10 cellular contexts compared by ENCODE assay signal in genomic region chr22:45290410-45290936, GRCh38. TPM values are rescaled to one million over a fixed set of nuclear protein-coding genes. Genes with fewer than 3 reads are reported as not detected.
A peak's percentile ranks its signal among the peaks of the same experiment; 100 is the strongest.
DNase-seq lines count a peak whose midpoint lies in the region; ATAC-seq and TF ChIP-seq lines count a peak whose summit lies in the region.
"Had no signal": no experiment of that assay in that cellular context is flagged by ENCODE, and none has a peak within 500 bp of the region (broad histone marks: within the 10 kb centered on the region; RNA-seq: fewer than 3 reads in every experiment).

No MANE protein-coding gene starts in this region.

- H3K27me3 Mint-ChIP-seq in activated CD4-positive, alpha-beta T cell treated with anti-CD3 and anti-CD28 coated beads for 36 hours: peaks cover 3% of the 10 kb centered on the region

- CTCF ChIA-PET in activated CD4-positive, alpha-beta T cell treated with anti-CD3 and anti-CD28 coated beads for 36 hours (lab: Charles Lee): no interaction called here

- TF ChIP-seq POLR2A in Peyer's patch (IDR thresholded peaks at IDR 0.05): peak in 1 of 2 donors; percentile 38
- no peak for TF ChIP-seq POLR2A in uterus (IDR thresholded peaks at IDR 0.05)

- H3K4me3 ChIP-seq in Peyer's patch (no peak overlapping the region), cardiac muscle cell (no peak overlapping the region), uterus (no peak overlapping the region)

- H3K4me1 ChIP-seq in Peyer's patch (peaks cover 0 to 15% (median 0%) of the 10 kb centered on the region in 4 donors), cardiac muscle cell (ENCODE audit: low read depth) (no peaks in the 10 kb centered on the region), uterus (no peaks in the 10 kb centered on the region)

- H3K27me3 ChIP-seq in Peyer's patch: no peaks in the 10 kb centered on the region
- no peaks in the 10 kb centered on the region for H3K27me3 ChIP-seq in cardiac muscle cell
- no peaks in the 10 kb centered on the region for H3K27me3 ChIP-seq in uterus

- H3K27ac ChIP-seq in Peyer's patch: no peak overlapping the region
- H3K27ac ChIP-seq in cardiac muscle cell: no peak overlapping the region
- H3K27ac ChIP-seq in uterus: no peak overlapping the region

- TF ChIP-seq CTCF in Peyer's patch (IDR thresholded peaks at IDR 0.05) (no peak), cardiac muscle cell (IDR thresholded peaks at IDR 0.05; ENCODE audit: low read depth, low read length) (no peak), uterus (IDR thresholded peaks at IDR 0.05) (no peak)

- no peaks in the 10 kb centered on the region for H3K9me3 ChIP-seq in Peyer's patch
- H3K9me3 ChIP-seq in cardiac muscle cell (ENCODE audit: low read depth): no peaks in the 10 kb centered on the region
- H3K9me3 ChIP-seq in uterus: no peaks in the 10 kb centered on the region

- ATAC-seq in activated CD4-positive, alpha-beta T cell treated with anti-CD3 and anti-CD28 coated beads for 36 hours: peak; percentile 12

- no peak for DNase-seq in activated CD4-positive, alpha-beta T cell treated with anti-CD3 and anti-CD28 coated beads for 36 hours
- no peak for DNase-seq in activated CD4-positive, alpha-beta T cell treated with anti-CD3 and anti-CD28 coated beads, Interleukin-2, amount 50 U/mL, for 4 hours
- DNase-seq in Peyer's patch (peak in 2 of 3 donors; percentile 74 to 75), cardiac muscle cell (ENCODE audit: low read depth in 1 of 2, low spot score in 1 of 2) (peak; percentile 35 to 55), stromal cell of bone marrow (ENCODE audit: low read depth) (peak; percentile 73), uterus (no peak), cerebellar cortex (ENCODE audit: low spot score) (no peak), KG1 (lab: John Stamatoyannopoulos, UW) (no peak)
- DNase-seq: CD4-positive, CD25-positive, alpha-beta regulatory T cell had no signal

- H3K36me3 Mint-ChIP-seq in activated CD4-positive, alpha-beta T cell treated with anti-CD3 and anti-CD28 coated beads for 36 hours (ENCODE audit: low read depth): no peaks in the 10 kb centered on the region
- H3K36me3 Mint-ChIP-seq: CD4-positive, CD25-positive, alpha-beta regulatory T cell had no signal

- no peak overlapping the region for H3K4me3 Mint-ChIP-seq in activated CD4-positive, alpha-beta T cell treated with anti-CD3 and anti-CD28 coated beads for 36 hours
- H3K4me3 Mint-ChIP-seq: CD4-positive, CD25-positive, alpha-beta regulatory T cell had no signal

- intact Hi-C loops in activated CD4-positive, alpha-beta T cell treated with anti-CD3 and anti-CD28 coated beads for 36 hours (cut with DNase I, micrococcal nuclease): no loop called here
- intact Hi-C loops in uterus (cut with DNase I; ENCODE audit: low total_unique reads): no loop called here

- H3K9me3 Mint-ChIP-seq in activated CD4-positive, alpha-beta T cell treated with anti-CD3 and anti-CD28 coated beads for 36 hours (ENCODE audit: low read depth): no peaks in the 10 kb centered on the region
- H3K9me3 Mint-ChIP-seq: CD4-positive, CD25-positive, alpha-beta regulatory T cell had no signal

- no peaks in the 10 kb centered on the region for H3K4me1 Mint-ChIP-seq in activated CD4-positive, alpha-beta T cell treated with anti-CD3 and anti-CD28 coated beads for 36 hours

- H3K36me3 ChIP-seq in Peyer's patch: no peaks in the 10 kb centered on the region
- H3K36me3 ChIP-seq in cardiac muscle cell: no peaks in the 10 kb centered on the region
- no peaks in the 10 kb centered on the region for H3K36me3 ChIP-seq in uterus

- H3K27ac Mint-ChIP-seq in activated CD4-positive, alpha-beta T cell treated with anti-CD3 and anti-CD28 coated beads for 36 hours: no peak overlapping the region
- H3K27ac Mint-ChIP-seq: CD4-positive, CD25-positive, alpha-beta regulatory T cell had no signal

- POLR2A ChIA-PET in activated CD4-positive, alpha-beta T cell treated with anti-CD3 and anti-CD28 coated beads for 36 hours (lab: Charles Lee): no interaction called here

RNA-seq across cellular contexts. Expression of gene UPK3A, which starts 5.7 kb away (rescaled TPM):
- total RNA-seq in activated CD4-positive, alpha-beta T cell treated with anti-CD3 and anti-CD28 coated beads for 36 hours: not detected
- 1 to 10 TPM in 1 of 4 donors, not detected in 3; 4.0 TPM for total RNA-seq in Peyer's patch
- 0.21 TPM in 1 of 2 replicates, not detected in the other for total RNA-seq in cardiac muscle cell
- 0.45 TPM in 1 of 2 replicates, not detected in the other for polyA plus RNA-seq in cardiac muscle cell
- total RNA-seq in uterus: not detected
- total RNA-seq: CD4-positive, CD25-positive, alpha-beta regulatory T cell had no signal
- polyA plus RNA-seq: CD4-positive, CD25-positive, alpha-beta regulatory T cell; esophagus had no signal

RNA-seq across cellular contexts. Expression of gene FAM118A, which starts 19.3 kb away (rescaled TPM):
- 10 to 100 TPM; 25.5 to 29.0 TPM for total RNA-seq in activated CD4-positive, alpha-beta T cell treated with anti-CD3 and anti-CD28 coated beads for 36 hours
- 1,000 to 10,000 TPM in 1 of 4 donors, 100 to 1,000 TPM in 1, 10 to 100 TPM in 2; 46.4 to 1,083 (median 189) TPM for total RNA-seq in Peyer's patch
- 104 and 240 TPM in 2 replicates for total RNA-seq in cardiac muscle cell
- polyA plus RNA-seq in cardiac muscle cell: 227 and 323 TPM in 2 replicates
- total RNA-seq in uterus: 10 to 100 TPM; 16.5 to 97.9 (median 46.7) TPM

RNA-seq across cellular contexts. Expression of gene KIAA0930, which starts 49.8 kb away (rescaled TPM):
- total RNA-seq in activated CD4-positive, alpha-beta T cell treated with anti-CD3 and anti-CD28 coated beads for 36 hours: 10 to 100 TPM; 24.8 to 29.6 TPM
- total RNA-seq in Peyer's patch (10 to 100 TPM; 21.2 to 41.3 (median 27.8) TPM), cardiac muscle cell (12.7 and 21.5 TPM in 2 replicates), uterus (10 to 100 TPM in 3 of 4 donors, 1 to 10 TPM in 1; 9.4 to 31.8 (median 19.6) TPM)
- 11.8 and 18.9 TPM in 2 replicates for polyA plus RNA-seq in cardiac muscle cell

Comparison
In these comparisons a context has a peak if more than half of its experiments do, and no peak if none do; other contexts are left out.
1. DNase-seq: peak in Peyer's patch (2 of 3), cardiac muscle cell (2 of 2) and stromal cell of bone marrow (single experiment); none in activated CD4-positive, alpha-beta T cell treated with anti-CD3 and anti-CD28 coated beads for 36 hours (single experiment), activated CD4-positive, alpha-beta T cell treated with anti-CD3 and anti-CD28 coated beads, Interleukin-2, amount 50 U/mL, for 4 hours (0 of 2), uterus (0 of 2), cerebellar cortex (single experiment) and KG1 (single experiment).